Comparison of ENCODE assay signal across 1 cellular context in genomic region chr5:160473736-160474483, GRCh38.
TF ChIP-seq lines count a peak whose summit lies in the region.

No MANE protein-coding gene starts in this region.

TF ChIP-seq in GM12878, 131 proteins besides CTCF, POLR2A, EP300 and RAD21:
- TF ChIP-seq NR2C2 (IDR thresholded peaks at IDR 0.05; ENCODE audit: borderline replicate concordance, control insufficient read depth, insufficient read length, low read depth): no peak
- TF ChIP-seq SUPT20H (IDR thresholded peaks at IDR 0.05; ENCODE audit: borderline replicate concordance, control insufficient read depth, low read depth, low read length): no peak
- TF ChIP-seq SP1 (IDR thresholded peaks at IDR 0.05; ENCODE audit: low read depth, low read length): no peak
- TF ChIP-seq STAT1 (conservative IDR thresholded peaks at IDR 0.05): no peak
- no peak for TF ChIP-seq RB1 (IDR thresholded peaks at IDR 0.05; ENCODE audit: borderline replicate concordance)
- TF ChIP-seq, protein P1, sequence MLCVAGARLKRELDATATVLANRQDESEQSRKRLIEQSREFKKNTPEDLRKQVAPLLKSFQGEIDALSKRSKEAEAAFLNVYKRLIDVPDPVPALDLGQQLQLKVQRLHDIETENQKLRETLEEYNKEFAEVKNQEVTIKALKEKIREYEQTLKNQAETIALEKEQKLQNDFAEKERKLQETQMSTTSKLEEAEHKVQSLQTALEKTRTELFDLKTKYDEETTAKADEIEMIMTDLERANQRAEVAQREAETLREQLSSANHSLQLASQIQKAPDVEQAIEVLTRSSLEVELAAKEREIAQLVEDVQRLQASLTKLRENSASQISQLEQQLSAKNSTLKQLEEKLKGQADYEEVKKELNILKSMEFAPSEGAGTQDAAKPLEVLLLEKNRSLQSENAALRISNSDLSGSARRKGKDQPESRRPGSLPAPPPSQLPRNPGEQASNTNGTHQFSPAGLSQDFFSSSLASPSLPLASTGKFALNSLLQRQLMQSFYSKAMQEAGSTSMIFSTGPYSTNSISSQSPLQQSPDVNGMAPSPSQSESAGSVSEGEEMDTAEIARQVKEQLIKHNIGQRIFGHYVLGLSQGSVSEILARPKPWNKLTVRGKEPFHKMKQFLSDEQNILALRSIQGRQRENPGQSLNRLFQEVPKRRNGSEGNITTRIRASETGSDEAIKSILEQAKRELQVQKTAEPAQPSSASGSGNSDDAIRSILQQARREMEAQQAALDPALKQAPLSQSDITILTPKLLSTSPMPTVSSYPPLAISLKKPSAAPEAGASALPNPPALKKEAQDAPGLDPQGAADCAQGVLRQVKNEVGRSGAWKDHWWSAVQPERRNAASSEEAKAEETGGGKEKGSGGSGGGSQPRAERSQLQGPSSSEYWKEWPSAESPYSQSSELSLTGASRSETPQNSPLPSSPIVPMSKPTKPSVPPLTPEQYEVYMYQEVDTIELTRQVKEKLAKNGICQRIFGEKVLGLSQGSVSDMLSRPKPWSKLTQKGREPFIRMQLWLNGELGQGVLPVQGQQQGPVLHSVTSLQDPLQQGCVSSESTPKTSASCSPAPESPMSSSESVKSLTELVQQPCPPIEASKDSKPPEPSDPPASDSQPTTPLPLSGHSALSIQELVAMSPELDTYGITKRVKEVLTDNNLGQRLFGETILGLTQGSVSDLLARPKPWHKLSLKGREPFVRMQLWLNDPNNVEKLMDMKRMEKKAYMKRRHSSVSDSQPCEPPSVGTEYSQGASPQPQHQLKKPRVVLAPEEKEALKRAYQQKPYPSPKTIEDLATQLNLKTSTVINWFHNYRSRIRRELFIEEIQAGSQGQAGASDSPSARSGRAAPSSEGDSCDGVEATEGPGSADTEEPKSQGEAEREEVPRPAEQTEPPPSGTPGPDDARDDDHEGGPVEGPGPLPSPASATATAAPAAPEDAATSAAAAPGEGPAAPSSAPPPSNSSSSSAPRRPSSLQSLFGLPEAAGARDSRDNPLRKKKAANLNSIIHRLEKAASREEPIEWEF (IDR thresholded peaks at IDR 0.05; ENCODE audit: insufficient replicate concordance, low read depth, low read length): peak; percentile 20
- TF ChIP-seq, protein P2, sequence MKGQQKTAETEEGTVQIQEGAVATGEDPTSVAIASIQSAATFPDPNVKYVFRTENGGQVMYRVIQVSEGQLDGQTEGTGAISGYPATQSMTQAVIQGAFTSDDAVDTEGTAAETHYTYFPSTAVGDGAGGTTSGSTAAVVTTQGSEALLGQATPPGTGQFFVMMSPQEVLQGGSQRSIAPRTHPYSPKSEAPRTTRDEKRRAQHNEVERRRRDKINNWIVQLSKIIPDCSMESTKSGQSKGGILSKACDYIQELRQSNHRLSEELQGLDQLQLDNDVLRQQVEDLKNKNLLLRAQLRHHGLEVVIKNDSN (IDR thresholded peaks at IDR 0.05; ENCODE audit: borderline replicate concordance, extremely low read length, insufficient read depth, low read depth, low read length): no peak
- TF ChIP-seq PML (IDR thresholded peaks at IDR 0.05; ENCODE audit: low read length): 0 out of 2 replicates have a peak, but pooled peaks have one; percentile 22
- TF ChIP-seq IKZF1 (conservative IDR thresholded peaks at IDR 0.05): no peak
- no peak for TF ChIP-seq RAD51 (IDR thresholded peaks at IDR 0.05)
- TF ChIP-seq MLLT1 (IDR thresholded peaks at IDR 0.05): 0 out of 2 replicates have a peak, but pooled peaks have one; percentile 20
- TF ChIP-seq MTA2 (IDR thresholded peaks at IDR 0.05; ENCODE audit: low read depth): no peak
- TF ChIP-seq FOXM1 (IDR thresholded peaks at IDR 0.05; ENCODE audit: low read depth, low read length): no peak
- TF ChIP-seq, protein P3, sequence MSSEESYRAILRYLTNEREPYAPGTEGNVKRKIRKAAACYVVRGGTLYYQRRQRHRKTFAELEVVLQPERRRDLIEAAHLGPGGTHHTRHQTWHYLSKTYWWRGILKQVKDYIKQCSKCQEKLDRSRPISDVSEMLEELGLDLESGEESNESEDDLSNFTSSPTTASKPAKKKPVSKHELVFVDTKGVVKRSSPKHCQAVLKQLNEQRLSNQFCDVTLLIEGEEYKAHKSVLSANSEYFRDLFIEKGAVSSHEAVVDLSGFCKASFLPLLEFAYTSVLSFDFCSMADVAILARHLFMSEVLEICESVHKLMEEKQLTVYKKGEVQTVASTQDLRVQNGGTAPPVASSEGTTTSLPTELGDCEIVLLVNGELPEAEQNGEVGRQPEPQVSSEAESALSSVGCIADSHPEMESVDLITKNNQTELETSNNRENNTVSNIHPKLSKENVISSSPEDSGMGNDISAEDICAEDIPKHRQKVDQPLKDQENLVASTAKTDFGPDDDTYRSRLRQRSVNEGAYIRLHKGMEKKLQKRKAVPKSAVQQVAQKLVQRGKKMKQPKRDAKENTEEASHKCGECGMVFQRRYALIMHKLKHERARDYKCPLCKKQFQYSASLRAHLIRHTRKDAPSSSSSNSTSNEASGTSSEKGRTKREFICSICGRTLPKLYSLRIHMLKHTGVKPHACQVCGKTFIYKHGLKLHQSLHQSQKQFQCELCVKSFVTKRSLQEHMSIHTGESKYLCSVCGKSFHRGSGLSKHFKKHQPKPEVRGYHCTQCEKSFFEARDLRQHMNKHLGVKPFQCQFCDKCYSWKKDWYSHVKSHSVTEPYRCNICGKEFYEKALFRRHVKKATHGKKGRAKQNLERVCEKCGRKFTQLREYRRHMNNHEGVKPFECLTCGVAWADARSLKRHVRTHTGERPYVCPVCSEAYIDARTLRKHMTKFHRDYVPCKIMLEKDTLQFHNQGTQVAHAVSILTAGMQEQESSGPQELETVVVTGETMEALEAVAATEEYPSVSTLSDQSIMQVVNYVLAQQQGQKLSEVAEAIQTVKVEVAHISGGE (CRISPR knock-in tag; IDR thresholded peaks at IDR 0.05): 0 out of 2 replicates have a peak, but pooled peaks have one; percentile 0
- 0 out of 2 replicates have a peak, but pooled peaks have one; percentile 40 for TF ChIP-seq BMI1 (IDR thresholded peaks at IDR 0.05; ENCODE audit: borderline replicate concordance)
- TF ChIP-seq SKIL (IDR thresholded peaks at IDR 0.05; ENCODE audit: low read depth, poor library complexity, severe bottlenecking): no peak
- TF ChIP-seq GATAD2B (conservative IDR thresholded peaks at IDR 0.05; ENCODE audit: low read depth): no peak
- TF ChIP-seq POLR2AphosphoS2 (IDR thresholded peaks at IDR 0.05; ENCODE audit: low read depth, low read length): peak; percentile 78; the same call in 1 of the 2 replicates
- TF ChIP-seq LARP7 (IDR thresholded peaks at IDR 0.05): 0 out of 2 replicates have a peak, but pooled peaks have one; percentile 28
- TF ChIP-seq MEF2A (IDR thresholded peaks at IDR 0.05; ENCODE audit: insufficient read depth, low read depth, low read length): no peak
TF ChIP-seq in GM12878: peak in this region for 7.
